9 cellular contexts compared by ENCODE assay signal in the genomic region with DNA sequence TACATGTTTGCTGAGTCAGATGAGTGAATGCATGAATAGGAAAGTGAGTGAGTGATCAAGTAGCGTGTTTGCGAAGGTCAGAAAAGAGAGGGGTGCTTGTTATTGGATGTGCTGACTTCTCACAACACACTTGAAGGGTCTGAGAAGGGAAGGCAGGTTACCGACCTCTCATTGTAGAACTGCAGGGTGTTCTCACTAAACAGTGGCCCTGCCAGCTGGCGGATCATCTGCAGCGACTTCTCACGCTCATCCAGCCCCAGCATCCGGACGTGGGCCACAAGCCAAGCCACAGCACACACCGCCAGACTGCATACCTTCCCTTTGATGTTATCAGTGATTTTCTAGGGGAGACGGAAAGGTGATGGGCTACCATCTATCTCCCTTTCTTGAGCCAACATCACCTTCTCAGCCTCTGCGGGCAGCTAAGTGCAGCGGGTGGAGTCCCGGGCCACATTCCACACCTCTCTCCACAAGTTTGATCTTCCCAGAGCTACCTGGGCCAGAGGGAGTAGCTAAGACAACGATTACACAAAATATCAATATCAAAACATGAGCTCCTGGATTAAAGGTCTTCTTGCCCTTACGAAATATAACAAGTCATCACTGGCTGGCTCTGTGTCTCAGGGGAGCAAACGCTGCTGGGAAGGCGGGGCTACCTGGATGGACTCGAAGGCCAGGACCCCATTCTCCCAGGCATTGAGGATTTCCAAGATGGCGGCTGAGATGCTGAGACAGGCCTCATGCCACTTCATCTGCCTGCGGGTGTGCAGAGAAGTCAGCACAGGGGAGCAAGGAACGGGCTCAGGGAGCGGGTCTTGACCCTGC. TPM values are rescaled to one million over a fixed set of nuclear protein-coding genes. Genes with fewer than 3 reads are reported as not detected.
DNase-seq lines count a peak whose midpoint lies in the region; ATAC-seq and TF ChIP-seq lines count a peak whose summit lies in the region.
"Had no signal": no experiment of that assay in that cellular context is flagged by ENCODE, and none has a peak within 500 bp of the region (broad histone marks: within the 10 kb centered on the region; RNA-seq: fewer than 3 reads in every experiment).

No MANE protein-coding gene starts in this region.

- TF ChIP-seq CTCF in RWPE1 (conservative IDR thresholded peaks at IDR 0.05; ENCODE audit: low read depth): no peak

- peaks cover 18% of the 10 kb centered on the region for H3K4me1 Mint-ChIP-seq in activated naive CD8-positive, alpha-beta T cell treated with anti-CD3 and anti-CD28 coated beads, Interleukin-2, amount 10 ng/mL, durations not matched to agents 7 days and 5 days
- peaks cover 19 to 25% (median 22%) of the 10 kb centered on the region in 4 donors for H3K4me1 Mint-ChIP-seq in naive thymus-derived CD8-positive, alpha-beta T cell

- H3K9me3 Mint-ChIP-seq in activated naive CD8-positive, alpha-beta T cell treated with anti-CD3 and anti-CD28 coated beads, Interleukin-2, amount 10 ng/mL, durations not matched to agents 7 days and 5 days: no peaks in the 10 kb centered on the region
- H3K9me3 Mint-ChIP-seq in naive thymus-derived CD8-positive, alpha-beta T cell: no peaks in the 10 kb centered on the region

- H3K36me3 Mint-ChIP-seq in activated naive CD8-positive, alpha-beta T cell treated with anti-CD3 and anti-CD28 coated beads, Interleukin-2, amount 10 ng/mL, durations not matched to agents 7 days and 5 days: peaks cover 25% of the 10 kb centered on the region
- peaks cover 0 to 70% (median 19%) of the 10 kb centered on the region in 3 donors for H3K36me3 Mint-ChIP-seq in naive thymus-derived CD8-positive, alpha-beta T cell

- H3K27me3 Mint-ChIP-seq in activated naive CD8-positive, alpha-beta T cell treated with anti-CD3 and anti-CD28 coated beads, Interleukin-2, amount 10 ng/mL, durations not matched to agents 7 days and 5 days: no peaks in the 10 kb centered on the region
- H3K27me3 Mint-ChIP-seq in naive thymus-derived CD8-positive, alpha-beta T cell: no peaks in the 10 kb centered on the region

- CTCF ChIA-PET in RWPE1 (lab: Yijun Ruan, JAX): interaction anchor here (0.6 to 3.9 kb wide), 18 partner anchors 8 to 502 kb away, joined by 3 to 57 read pairs (median 4); a partner anchor contains a TSS

- peak overlapping the region; percentile 99 for H3K27ac ChIP-seq in RWPE1

- POLR2A ChIA-PET in RWPE1 (lab: Yijun Ruan, JAX; ENCODE audit: low non-redundant PET): no interaction called here
- POLR2A ChIA-PET in activated naive CD8-positive, alpha-beta T cell treated with anti-CD3 and anti-CD28 coated beads, Interleukin-2, amount 10 ng/mL, durations not matched to agents 7 days and 5 days (lab: Charles Lee): interaction anchor here (1.2 kb wide), 1 partner anchor 28 kb away, joined by 4 read pairs; a partner anchor contains a TSS
- POLR2A ChIA-PET in naive thymus-derived CD8-positive, alpha-beta T cell (lab: Charles Lee): interaction anchor here (0.6 to 1.9 kb wide), 8 partner anchors 8 to 229 kb away, joined by 3 to 7 read pairs (median 5); a partner anchor contains a TSS

- ATAC-seq in activated naive CD8-positive, alpha-beta T cell treated with anti-CD3 and anti-CD28 coated beads, Interleukin-2, amount 10 ng/mL, durations not matched to agents 7 days and 5 days (ENCODE audit: low read depth): peak; percentile 59
- ATAC-seq in naive thymus-derived CD8-positive, alpha-beta T cell: peak; percentile 76 to 80
- ATAC-seq in GM18858 (IDR thresholded peaks at IDR 0.05; ENCODE audit: unreplicated experiment): no peak
- no peak for ATAC-seq in GM18870 (IDR thresholded peaks at IDR 0.05; ENCODE audit: unreplicated experiment)
- ATAC-seq in GM21526 (IDR thresholded peaks at IDR 0.05; ENCODE audit: low FRiP score, unreplicated experiment): no peak

- peak overlapping the region; percentile 66 for H3K27ac Mint-ChIP-seq in activated naive CD8-positive, alpha-beta T cell treated with anti-CD3 and anti-CD28 coated beads, Interleukin-2, amount 10 ng/mL, durations not matched to agents 7 days and 5 days
- peak overlapping the region in 9 of 10 donors; percentile 1 to 79 (median 30) for H3K27ac Mint-ChIP-seq in naive thymus-derived CD8-positive, alpha-beta T cell

- peak overlapping the region; percentile 55 for H3K4me3 Mint-ChIP-seq in activated naive CD8-positive, alpha-beta T cell treated with anti-CD3 and anti-CD28 coated beads, Interleukin-2, amount 10 ng/mL, durations not matched to agents 7 days and 5 days
- H3K4me3 Mint-ChIP-seq in naive thymus-derived CD8-positive, alpha-beta T cell: peak overlapping the region; percentile 34 to 72 (median 52)

- DNase-seq in ELR (ENCODE audit: low read depth): peak; percentile 75
- DNase-seq in RWPE1 (ENCODE audit: low spot score): no peak
- peak; percentile 68 for DNase-seq in activated naive CD8-positive, alpha-beta T cell treated with anti-CD3 and anti-CD28 coated beads, Interleukin-2, amount 10 ng/mL, durations not matched to agents 7 days and 5 days
- peak in 7 of 10 donors; percentile 17 to 58 (median 40) for DNase-seq in naive thymus-derived CD8-positive, alpha-beta T cell
- DNase-seq in OCI-M2 (lab: John Stamatoyannopoulos, UW; ENCODE audit: unreplicated experiment): no peak

RNA-seq across cellular contexts. Expression of a gene that starts 11.0 kb away (rescaled TPM):
- not detected for total RNA-seq in activated naive CD8-positive, alpha-beta T cell treated with anti-CD3 and anti-CD28 coated beads, Interleukin-2, amount 10 ng/mL, durations not matched to agents 7 days and 5 days
- not detected for total RNA-seq in naive thymus-derived CD8-positive, alpha-beta T cell
- not detected for polyA plus RNA-seq in naive thymus-derived CD8-positive, alpha-beta T cell
- total RNA-seq: subcutaneous adipose tissue had no signal

RNA-seq across cellular contexts. Expression of a gene that starts 28.0 kb away (rescaled TPM):
- total RNA-seq in activated naive CD8-positive, alpha-beta T cell treated with anti-CD3 and anti-CD28 coated beads, Interleukin-2, amount 10 ng/mL, durations not matched to agents 7 days and 5 days: 10 to 100 TPM; 87.0 to 89.9 TPM
- total RNA-seq in naive thymus-derived CD8-positive, alpha-beta T cell: 100 to 1,000 TPM; 104 TPM
- 10 to 100 TPM; 37.3 to 67.7 (median 42.1) TPM for polyA plus RNA-seq in naive thymus-derived CD8-positive, alpha-beta T cell

RNA-seq across cellular contexts. Expression of a gene that starts 36.6 kb away (rescaled TPM):
- total RNA-seq in activated naive CD8-positive, alpha-beta T cell treated with anti-CD3 and anti-CD28 coated beads, Interleukin-2, amount 10 ng/mL, durations not matched to agents 7 days and 5 days: 10 to 100 TPM; 19.9 to 20.3 TPM
- 10 to 100 TPM; 53.6 to 54.2 TPM for total RNA-seq in naive thymus-derived CD8-positive, alpha-beta T cell
- polyA plus RNA-seq in naive thymus-derived CD8-positive, alpha-beta T cell: 10 to 100 TPM; 11.3 to 23.3 (median 22.2) TPM

RNA-seq across cellular contexts. Expression of a gene that starts 45.6 kb away (rescaled TPM):
- 10 to 100 TPM; 82.5 to 87.9 TPM for total RNA-seq in activated naive CD8-positive, alpha-beta T cell treated with anti-CD3 and anti-CD28 coated beads, Interleukin-2, amount 10 ng/mL, durations not matched to agents 7 days and 5 days
- total RNA-seq in naive thymus-derived CD8-positive, alpha-beta T cell: 10 to 100 TPM; 77.1 to 87.9 TPM
- polyA plus RNA-seq in naive thymus-derived CD8-positive, alpha-beta T cell: 10 to 100 TPM; 45.4 to 55.9 (median 51.5) TPM

Comparison
In these comparisons a context has a peak if more than half of its experiments do, and no peak if none do; other contexts are left out.
1. DNase-seq: peak in ELR (single experiment), activated naive CD8-positive, alpha-beta T cell treated with anti-CD3 and anti-CD28 coated beads, Interleukin-2, amount 10 ng/mL, durations not matched to agents 7 days and 5 days (single experiment) and naive thymus-derived CD8-positive, alpha-beta T cell (7 of 10); none in RWPE1 (single experiment) and OCI-M2 (single experiment).
2. ATAC-seq: peak in activated naive CD8-positive, alpha-beta T cell treated with anti-CD3 and anti-CD28 coated beads, Interleukin-2, amount 10 ng/mL, durations not matched to agents 7 days and 5 days (single experiment) and naive thymus-derived CD8-positive, alpha-beta T cell (2 of 2); none in GM18858 (single experiment), GM18870 (single experiment) and GM21526 (single experiment).